8 cellular contexts compared by ENCODE assay signal in genomic region chr1:157163273-157164127, GRCh38. TPM values are rescaled to one million over a fixed set of nuclear protein-coding genes. Genes with fewer than 3 reads are reported as not detected.
DNase-seq lines count a peak whose midpoint lies in the region; ATAC-seq and TF ChIP-seq lines count a peak whose summit lies in the region.

No MANE protein-coding gene starts in this region.

- peak overlapping the region; percentile 59 for H2AFZ ChIP-seq in osteoblast (ENCODE audit: low read length)

- no peak overlapping the region for H3K4me3 ChIP-seq in foreskin fibroblast (ENCODE audit: low read depth in 1 of 2, low read length in 2 of 2)
- H3K4me3 ChIP-seq in osteoblast (ENCODE audit: insufficient read depth, low read length) = no peak overlapping the region
- H3K4me3 ChIP-seq in thoracic aorta = no peak overlapping the region

- H3K4me1 ChIP-seq in osteoblast (ENCODE audit: insufficient read depth, low read length) (no peaks in the 10 kb centered on the region), thoracic aorta (ENCODE audit: control insufficient read depth in 1 of 2, low read depth in 2 of 2) (no peaks in the 10 kb centered on the region)

- TF ChIP-seq CTCF in foreskin fibroblast (IDR thresholded peaks at IDR 0.05; ENCODE audit: low read depth, low read length) = peak; percentile 97
- peak; percentile 95 for TF ChIP-seq CTCF in osteoblast (IDR thresholded peaks at IDR 0.05; ENCODE audit: extremely low read depth, low read depth, low read length)
- peak; percentile 82 for TF ChIP-seq CTCF in thoracic aorta (IDR thresholded peaks at IDR 0.05)

- intact Hi-C loops in activated T-helper 1 cell treated with anti-CD3 and anti-CD28 coated beads, Interleukin-12 subunit alpha, Interleukin-12 subunit beta, Interleukin-2, Interleukin-4 antibody, amounts not matched to agents 30 ng/mL and 10 ng/mL and 1 ng/mL, durations not matched to agents 14 hours and 24 hours and 36 hours (cut with micrococcal nuclease) = no loop called here

- no peak overlapping the region for H3K27ac ChIP-seq in osteoblast (ENCODE audit: low read depth, low read length)
- no peak overlapping the region for H3K27ac ChIP-seq in thoracic aorta

- H3K4me3 Mint-ChIP-seq in IgD-negative memory B cell = peak overlapping the region in 1 of 4 donors; percentile 10
- H3K4me3 Mint-ChIP-seq in activated T-helper 1 cell treated with anti-CD3 and anti-CD28 coated beads, Interleukin-12 subunit alpha, Interleukin-12 subunit beta, Interleukin-2, Interleukin-4 antibody, amounts not matched to agents 30 ng/mL and 10 ng/mL and 1 ng/mL, durations not matched to agents 14 hours and 24 hours and 36 hours = no peak overlapping the region

- H3K27me3 ChIP-seq in osteoblast (ENCODE audit: insufficient read depth, low read length) = peaks cover 27% of the 10 kb centered on the region
- H3K27me3 ChIP-seq in thoracic aorta (replicated peaks; ENCODE audit: insufficient read depth) = no peaks in the 10 kb centered on the region

- H3K9me3 Mint-ChIP-seq in IgD-negative memory B cell = no peaks in the 10 kb centered on the region
- no peaks in the 10 kb centered on the region for H3K9me3 Mint-ChIP-seq in activated T-helper 1 cell treated with anti-CD3 and anti-CD28 coated beads, Interleukin-12 subunit alpha, Interleukin-12 subunit beta, Interleukin-2, Interleukin-4 antibody, amounts not matched to agents 30 ng/mL and 10 ng/mL and 1 ng/mL, durations not matched to agents 14 hours and 24 hours and 36 hours

- DNase-seq in DMS79 (lab: John Stamatoyannopoulos, UW) (peak; percentile 55), RKO (ENCODE audit: low spot score) (peak; percentile 55), foreskin fibroblast (peak; percentile 18 to 78), osteoblast (ENCODE audit: insufficient read length, low spot score, missing footprints) (peak; percentile 92), thoracic aorta (ENCODE audit: low spot score) (no peak)
- DNase-seq in activated T-helper 1 cell treated with anti-CD3 and anti-CD28 coated beads, Interleukin-12 subunit alpha, Interleukin-12 subunit beta, Interleukin-2, Interleukin-4 antibody, amounts not matched to agents 30 ng/mL and 10 ng/mL and 1 ng/mL, durations not matched to agents 14 hours and 24 hours and 36 hours (ENCODE audit: low spot score) = peak; percentile 54

- no peaks in the 10 kb centered on the region for H3K36me3 Mint-ChIP-seq in IgD-negative memory B cell
- H3K36me3 Mint-ChIP-seq in activated T-helper 1 cell treated with anti-CD3 and anti-CD28 coated beads, Interleukin-12 subunit alpha, Interleukin-12 subunit beta, Interleukin-2, Interleukin-4 antibody, amounts not matched to agents 30 ng/mL and 10 ng/mL and 1 ng/mL, durations not matched to agents 14 hours and 24 hours and 36 hours (ENCODE audit: low read depth) = no peaks in the 10 kb centered on the region

- H3K9me3 ChIP-seq in osteoblast (ENCODE audit: low read depth, low read length) (no peaks in the 10 kb centered on the region), thoracic aorta (no peaks in the 10 kb centered on the region)

- peak overlapping the region; percentile 58 for H3K4me2 ChIP-seq in osteoblast (ENCODE audit: insufficient read depth, low read length)

- H4K20me1 ChIP-seq in osteoblast (ENCODE audit: insufficient read depth, low read length) = no peaks in the 10 kb centered on the region

- peak overlapping the region in 2 of 3 donors; percentile 0 to 15 for H3K27ac Mint-ChIP-seq in IgD-negative memory B cell
- no peak overlapping the region for H3K27ac Mint-ChIP-seq in activated T-helper 1 cell treated with anti-CD3 and anti-CD28 coated beads, Interleukin-12 subunit alpha, Interleukin-12 subunit beta, Interleukin-2, Interleukin-4 antibody, amounts not matched to agents 30 ng/mL and 10 ng/mL and 1 ng/mL, durations not matched to agents 14 hours and 24 hours and 36 hours

- peaks cover 5% of the 10 kb centered on the region for H3K27me3 Mint-ChIP-seq in IgD-negative memory B cell
- H3K27me3 Mint-ChIP-seq in activated T-helper 1 cell treated with anti-CD3 and anti-CD28 coated beads, Interleukin-12 subunit alpha, Interleukin-12 subunit beta, Interleukin-2, Interleukin-4 antibody, amounts not matched to agents 30 ng/mL and 10 ng/mL and 1 ng/mL, durations not matched to agents 14 hours and 24 hours and 36 hours (ENCODE audit: insufficient read depth) = peaks cover 26% of the 10 kb centered on the region

- no peaks in the 10 kb centered on the region for H3K79me2 ChIP-seq in osteoblast (ENCODE audit: insufficient read depth, low read length)

- H3K36me3 ChIP-seq in osteoblast (ENCODE audit: insufficient read depth, low read length) (no peaks in the 10 kb centered on the region), thoracic aorta (no peaks in the 10 kb centered on the region)

- peaks cover 0 to 7% (median 7%) of the 10 kb centered on the region in 3 donors for H3K4me1 Mint-ChIP-seq in IgD-negative memory B cell
- H3K4me1 Mint-ChIP-seq in activated T-helper 1 cell treated with anti-CD3 and anti-CD28 coated beads, Interleukin-12 subunit alpha, Interleukin-12 subunit beta, Interleukin-2, Interleukin-4 antibody, amounts not matched to agents 30 ng/mL and 10 ng/mL and 1 ng/mL, durations not matched to agents 14 hours and 24 hours and 36 hours (ENCODE audit: low read depth) = peaks cover 6% of the 10 kb centered on the region

- no peak for ATAC-seq in thoracic aorta (ENCODE audit: insufficient number of reproducible peaks, low FRiP score, low read depth)
- ATAC-seq in GM21528 (IDR thresholded peaks at IDR 0.05; ENCODE audit: low FRiP score, unreplicated experiment) = no peak

RNA-seq across cellular contexts. Expression of gene ETV3, which starts 25.3 kb away (rescaled TPM):
- 4.7 TPM for polyA plus RNA-seq in IgD-negative memory B cell
- 47.6 and 51.3 TPM in 2 replicates for total RNA-seq in activated T-helper 1 cell treated with anti-CD3 and anti-CD28 coated beads, Interleukin-12 subunit alpha, Interleukin-12 subunit beta, Interleukin-2, Interleukin-4 antibody, amounts not matched to agents 30 ng/mL and 10 ng/mL and 1 ng/mL, durations not matched to agents 14 hours and 24 hours and 36 hours
- total RNA-seq in osteoblast = 13.0 and 14.8 TPM in 2 replicates
- total RNA-seq in thoracic aorta = 10 to 100 TPM; 11.8 to 31.7 TPM
